ENCODE assay signal across 11 cellular contexts in genomic region chr12:54028324-54029201, GRCh38. TPM values are rescaled to one million over a fixed set of nuclear protein-coding genes. Genes with fewer than 3 reads are reported as not detected.
DNase-seq lines count a peak whose midpoint lies in the region; ATAC-seq, FAIRE-seq and TF ChIP-seq lines count a peak whose summit lies in the region.
"Had no signal": no experiment of that assay in that cellular context is flagged by ENCODE, and none has a peak within 500 bp of the region (broad histone marks: within the 10 kb centered on the region; RNA-seq: fewer than 3 reads in every experiment).

TSS of gene HOXC6 (plus strand) at chr12:54028440. CDS start at chr12:54028522, 82 bp downstream.

- dilution Hi-C loops in keratinocyte (cut with MboI; ENCODE audit: extremely low pct_ligation_motif_present, low sequenced_read_pairs): no loop called here

- no peak for DNase-seq in activated T-cell treated with anti-CD3 and anti-CD28 coated beads, Interleukin-2, amount 50 U/mL, for 24 hours
- no peak for DNase-seq in activated T-cell treated with anti-CD3 and anti-CD28 coated beads, Interleukin-2, amount 50 U/mL, for 1 hour
- DNase-seq in SK-N-SH (peak; percentile 90), keratinocyte (ENCODE audit: low read depth, low spot score) (no peak), tibial artery (peak in 1 of 2 donors; percentile 40), COR-L47 (lab: John Stamatoyannopoulos, UW) (no peak), heart left ventricle (no peak)
- no peak for DNase-seq in CD4-positive, alpha-beta T cell
- DNase-seq: CD4-positive, CD25-positive, alpha-beta regulatory T cell; stimulated activated CD8-positive, alpha-beta memory T cell treated with anti-CD3 and anti-CD28 coated beads, Interleukin-4, amount 100 ng/mL, for 48 hours had no signal

- H3K36me3 Mint-ChIP-seq in activated T-cell treated with anti-CD3 and anti-CD28 coated beads, Interleukin-2, amount 50 U/mL, for 24 hours (ENCODE audit: low read depth): no peaks in the 10 kb centered on the region
- H3K36me3 Mint-ChIP-seq in CD4-positive, alpha-beta T cell (ENCODE audit: low read depth): no peaks in the 10 kb centered on the region
- H3K36me3 Mint-ChIP-seq: CD4-positive, CD25-positive, alpha-beta regulatory T cell had no signal

- no peak for TF ChIP-seq EP300 in SK-N-SH (IDR thresholded peaks at IDR 0.05; ENCODE audit: borderline replicate concordance in 1 of 2, low read depth in 1 of 2, low read length in 1 of 2)

- no peaks in the 10 kb centered on the region for H3K9me3 ChIP-seq in SK-N-SH
- no peaks in the 10 kb centered on the region for H3K9me3 ChIP-seq in keratinocyte (ENCODE audit: control insufficient read depth, low read depth, low read length)
- no peaks in the 10 kb centered on the region for H3K9me3 ChIP-seq in tibial artery
- peaks cover 10% of the 10 kb centered on the region for H3K9me3 ChIP-seq in CD4-positive, alpha-beta T cell (ENCODE audit: control insufficient read depth, low read length)
- H3K9me3 ChIP-seq in heart left ventricle: no peaks in the 10 kb centered on the region

- H3K27ac ChIP-seq in SK-N-SH (ENCODE audit: low read depth in 2 of 2, low read length in 1 of 2) (peak within 1 kb of the TSS; percentile 12 to 82; a peak in 3 of 4 replicates), keratinocyte (ENCODE audit: control insufficient read depth, insufficient read depth, low read length) (peak within 1 kb of the TSS; percentile 72), tibial artery (peak within 1 kb of the TSS in 1 of 2 donors; percentile 98), heart left ventricle (no peak within 1 kb of the TSS)
- H3K27ac ChIP-seq in CD4-positive, alpha-beta T cell (ENCODE audit: low read depth, low read length): no peak within 1 kb of the TSS

- no peak for TF ChIP-seq RAD21 in SK-N-SH (IDR thresholded peaks at IDR 0.05; ENCODE audit: low read length)

- H3K79me2 ChIP-seq in SK-N-SH (ENCODE audit: insufficient read depth): no peaks in the 10 kb centered on the region
- H3K79me2 ChIP-seq in keratinocyte (ENCODE audit: control insufficient read depth, insufficient read depth, low read length): peaks cover 54% of the 10 kb centered on the region

- no peaks in the 10 kb centered on the region for H3K9me1 ChIP-seq in keratinocyte (ENCODE audit: control insufficient read depth, extremely low read depth, insufficient read depth, low read length)

- H3K4me3 ChIP-seq in SK-N-SH (ENCODE audit: low read depth in 2 of 2, low read length in 1 of 2): peak within 1 kb of the TSS; percentile 62 to 70
- peak within 1 kb of the TSS; percentile 32 to 80 (median 77) for H3K4me3 ChIP-seq in keratinocyte (ENCODE audit: control insufficient read depth in 2 of 3, extremely low read depth in 1 of 3, insufficient read depth in 2 of 3, low read depth in 1 of 3, low read length in 3 of 3)
- peak within 1 kb of the TSS; percentile 11 to 37 for H3K4me3 ChIP-seq in tibial artery
- peak within 1 kb of the TSS in 3 of 12 donors; percentile 2 to 12 (median 3) for H3K4me3 ChIP-seq in heart left ventricle

- H3K9me2 ChIP-seq in SK-N-SH: no peaks in the 10 kb centered on the region

- H3K36me3 ChIP-seq in SK-N-SH (replicated peaks in 1 of 2; ENCODE audit: control insufficient read depth in 1 of 2, insufficient read depth in 2 of 2, low read length in 1 of 2) (no peaks in the 10 kb centered on the region), keratinocyte (ENCODE audit: control insufficient read depth in 2 of 2, extremely low read depth in 1 of 2, insufficient read depth in 2 of 2, low read length in 2 of 2) (peaks cover 0 to 1% of the 10 kb centered on the region in 2 experiments), tibial artery (peaks cover 0 to 18% (median 16%) of the 10 kb centered on the region in 3 donors), heart left ventricle (no peaks in the 10 kb centered on the region)

- no peak within 1 kb of the TSS for H3K27ac Mint-ChIP-seq in activated T-cell treated with anti-CD3 and anti-CD28 coated beads, Interleukin-2, amount 50 U/mL, for 24 hours
- no peak within 1 kb of the TSS for H3K27ac Mint-ChIP-seq in CD4-positive, alpha-beta T cell
- H3K27ac Mint-ChIP-seq: CD4-positive, CD25-positive, alpha-beta regulatory T cell had no signal

- intact Hi-C loops in tibial artery (cut with DNase I; ENCODE audit: low total_unique reads): no loop called here
- intact Hi-C loops in CD4-positive, alpha-beta T cell (cut with DNase I, micrococcal nuclease): loop anchor here in 1 of 2 experiments (2.0 kb wide), 1 partner anchor 14 kb away; no protein-coding TSS in a partner anchor
- intact Hi-C loops in heart left ventricle (cut with DNase I): no loop called here

- TF ChIP-seq POLR2A in heart left ventricle (IDR thresholded peaks at IDR 0.05): no peak

- peak within 1 kb of the TSS; percentile 26 for H3K4me3 Mint-ChIP-seq in activated T-cell treated with anti-CD3 and anti-CD28 coated beads, Interleukin-2, amount 50 U/mL, for 24 hours
- no peak within 1 kb of the TSS for H3K4me3 Mint-ChIP-seq in CD4-positive, alpha-beta T cell
- H3K4me3 Mint-ChIP-seq: CD4-positive, CD25-positive, alpha-beta regulatory T cell had no signal

- peaks cover 4% of the 10 kb centered on the region for H3F3A ChIP-seq in SK-N-SH (replicated peaks; ENCODE audit: insufficient read depth)

- H3K4me1 ChIP-seq in SK-N-SH (ENCODE audit: control insufficient read depth in 1 of 2, insufficient read depth in 2 of 2, low read depth in 1 of 2, low read length in 1 of 2) (peaks cover 0 to 30% of the 10 kb centered on the region in 2 experiments; a peak in 1 of 4 replicates), keratinocyte (ENCODE audit: control insufficient read depth, extremely low read depth, insufficient read depth, low read length) (peaks cover 42% of the 10 kb centered on the region), tibial artery (peaks cover 0 to 83% (median 63%) of the 10 kb centered on the region in 4 donors), heart left ventricle (peaks cover 0 to 21% (median 5%) of the 10 kb centered on the region in 12 donors)

- H3K4me2 ChIP-seq in SK-N-SH (peak within 1 kb of the TSS; percentile 98), keratinocyte (ENCODE audit: control insufficient read depth, extremely low read depth, insufficient read depth, low read depth, low read length) (peak within 1 kb of the TSS; percentile 98)

- FAIRE-seq in keratinocyte (lab: Jason Lieb, UNC): peak; percentile 75

- no peak for ATAC-seq in CD4-positive, alpha-beta T cell (ENCODE audit: poor library complexity)
- ATAC-seq in heart left ventricle: no peak

- POLR2A ChIA-PET in SK-N-SH (lab: Yijun Ruan, JAX): interaction anchor here (0.7 to 1.2 kb wide), 2 partner anchors 11 to 19 kb away, joined by 3 read pairs; partner anchors contain the start of gene HOXC8
- POLR2A ChIA-PET in CD4-positive, alpha-beta T cell (lab: Charles Lee): interaction anchor here (1.2 kb wide), 1 partner anchor 11 kb away, joined by 4 read pairs; no protein-coding TSS in a partner anchor

- H3K9ac ChIP-seq in SK-N-SH: peak within 1 kb of the TSS; percentile 64
- H3K9ac ChIP-seq in keratinocyte (ENCODE audit: control insufficient read depth, extremely low read depth, insufficient read depth, low read length): peak within 1 kb of the TSS; percentile 69

- H2AFZ ChIP-seq in SK-N-SH (ENCODE audit: low read depth) (peak within 1 kb of the TSS; percentile 96), keratinocyte (ENCODE audit: control insufficient read depth, low read length) (peak within 1 kb of the TSS; percentile 39)

- peaks cover 4% of the 10 kb centered on the region for H3K9me3 Mint-ChIP-seq in activated T-cell treated with anti-CD3 and anti-CD28 coated beads, Interleukin-2, amount 50 U/mL, for 24 hours
- peaks cover 2% of the 10 kb centered on the region for H3K9me3 Mint-ChIP-seq in CD4-positive, alpha-beta T cell

- H3K27me3 ChIP-seq in SK-N-SH (ENCODE audit: insufficient read depth): no peaks in the 10 kb centered on the region
- H3K27me3 ChIP-seq in keratinocyte (ENCODE audit: control insufficient read depth, extremely low read depth, insufficient read depth, low read length): no peaks in the 10 kb centered on the region
- H3K27me3 ChIP-seq in tibial artery: no peaks in the 10 kb centered on the region
- peaks cover 98% of the 10 kb centered on the region for H3K27me3 ChIP-seq in CD4-positive, alpha-beta T cell (ENCODE audit: control insufficient read depth, insufficient read depth, low read length)
- peaks cover 54 to 100% (median 98%) of the 10 kb centered on the region in 9 donors for H3K27me3 ChIP-seq in heart left ventricle

- 17% methylated on average over 36 of the region's 36 CpGs for WGBS in SK-N-SH (ENCODE audit: low lambda C conversion rate)
- 6 to 8% (median 7%) methylated on average over 33 to 36 of the region's 36 CpGs for WGBS in heart left ventricle, 4 donors

- no peaks in the 10 kb centered on the region for H4K20me1 ChIP-seq in SK-N-SH (ENCODE audit: insufficient read depth)
- H4K20me1 ChIP-seq in keratinocyte (ENCODE audit: control insufficient read depth, extremely low read depth, insufficient read depth, low read length): no peaks in the 10 kb centered on the region

- peaks cover 25% of the 10 kb centered on the region for H3K4me1 Mint-ChIP-seq in activated T-cell treated with anti-CD3 and anti-CD28 coated beads, Interleukin-2, amount 50 U/mL, for 24 hours (ENCODE audit: low read depth)
- peaks cover 25% of the 10 kb centered on the region for H3K4me1 Mint-ChIP-seq in CD4-positive, alpha-beta T cell (ENCODE audit: low read depth)

- TF ChIP-seq CTCF in SK-N-SH (IDR thresholded peaks at IDR 0.05) (no peak), keratinocyte (optimal IDR thresholded peaks at IDR 0.05 in 1 of 3, IDR thresholded peaks at IDR 0.05 in 1 of 3, conservative IDR thresholded peaks at IDR 0.05 in 1 of 3; ENCODE audit: extremely low read depth in 1 of 3, insufficient read depth in 2 of 3, low read length in 3 of 3) (no peak), tibial artery (IDR thresholded peaks at IDR 0.05) (no peak), heart left ventricle (IDR thresholded peaks at IDR 0.05) (no peak)
- no peak for TF ChIP-seq CTCF in CD4-positive, alpha-beta T cell (IDR thresholded peaks at IDR 0.05)

- CTCF ChIA-PET in SK-N-SH (lab: Yijun Ruan, JAX): interaction anchor here (0.7 to 23.2 kb wide), 9 partner anchors 11 to 190 kb away, joined by 3 to 548 read pairs (median 5); partner anchors contain the start of genes HOXC10, HOXC8 and SMUG1
- CTCF ChIA-PET in CD4-positive, alpha-beta T cell (lab: Charles Lee): interaction anchor here (1.3 kb wide), 1 partner anchor 173 kb away, joined by 4 read pairs; no protein-coding TSS in a partner anchor

- peaks cover 93% of the 10 kb centered on the region for H3K27me3 Mint-ChIP-seq in activated T-cell treated with anti-CD3 and anti-CD28 coated beads, Interleukin-2, amount 50 U/mL, for 24 hours
- peaks cover 99% of the 10 kb centered on the region for H3K27me3 Mint-ChIP-seq in CD4-positive, alpha-beta T cell

RNA-seq across cellular contexts. Expression of gene HOXC6, which starts in this region (rescaled TPM):
- polyA plus RNA-seq in SK-N-SH (2012; rRNA removed) (6.1 and 9.1 TPM in 2 replicates), keratinocyte (3.7 to 5.6 TPM (median 4.7 TPM) in 3 replicates), heart left ventricle (under 1 TPM; 0.04 to 0.08 TPM)
- 6.4 and 7.6 TPM in 2 replicates for polyA plus RNA-seq in SK-N-SH (2012; cell fraction: cytosol; rRNA removed)
- 14.9 and 15.9 TPM in 2 replicates for polyA plus RNA-seq in SK-N-SH (2012; cell fraction: nucleus; rRNA removed)
- polyA plus RNA-seq in keratinocyte (2011; ENCODE audit: low read depth): 4.3 TPM
- polyA plus RNA-seq in keratinocyte (2011; cell fraction: cytosol; rRNA removed): 3.6 and 4.6 TPM in 2 replicates
- 9.2 and 13.8 TPM in 2 replicates for polyA plus RNA-seq in keratinocyte (2011; cell fraction: nucleus; rRNA removed)
- polyA plus RNA-seq in keratinocyte (2012; ENCODE audit: low replicate concordance): 2.9 and 6.1 TPM in 2 replicates
- polyA minus RNA-seq in keratinocyte: 3.5 to 4.5 TPM (median 4.0 TPM) in 3 replicates
- 0.96 TPM for polyA minus RNA-seq in keratinocyte (2011; cell fraction: cytosol; rRNA and poly(A)+ RNA removed)
- 2.5 and 2.9 TPM in 2 replicates for polyA minus RNA-seq in keratinocyte (2011; cell fraction: nucleus; rRNA and poly(A)+ RNA removed)
- not detected for total RNA-seq in CD4-positive, alpha-beta T cell
- under 1 TPM in 1 of 9 donors, not detected in 8; 0.40 TPM for total RNA-seq in heart left ventricle
- total RNA-seq: CD4-positive, CD25-positive, alpha-beta regulatory T cell; cerebellum had no signal
- polyA plus RNA-seq: CD4-positive, CD25-positive, alpha-beta regulatory T cell had no signal

Comparison
In these comparisons a context has a peak if more than half of its experiments do, and no peak if none do; other contexts are left out.
1. H3K27ac ChIP-seq: peak in SK-N-SH (2 of 2) and keratinocyte (single experiment); none in CD4-positive, alpha-beta T cell (single experiment) and heart left ventricle (0 of 12).